In genomic region chr9:13175732-13176131, GRCh38 we compare ENCODE assay signal across 1 cellular context.
A peak's percentile ranks its signal among the peaks of the same experiment; 100 is the strongest.
TF ChIP-seq lines count a peak whose summit lies in the region.

No MANE protein-coding gene starts in this region.

TF ChIP-seq in HepG2, 621 proteins besides CTCF, POLR2A, EP300 and RAD21 (continued from another document and continues in another):
- TF ChIP-seq ZNF644 (CRISPR knock-in tag; IDR thresholded peaks at IDR 0.05; ENCODE audit: low read depth), result no peak
- 0 out of 2 replicates have a peak, but pooled peaks have one; percentile 14 for TF ChIP-seq KDM6A (CRISPR knock-in tag; IDR thresholded peaks at IDR 0.05; ENCODE audit: low read depth)
- no peak for TF ChIP-seq ZNF550 (CRISPR knock-in tag; IDR thresholded peaks at IDR 0.05; ENCODE audit: borderline replicate concordance)
- TF ChIP-seq ZNF678 (CRISPR knock-in tag; IDR thresholded peaks at IDR 0.05), result no peak
- TF ChIP-seq ZNF354B (CRISPR knock-in tag; IDR thresholded peaks at IDR 0.05), result no peak
- TF ChIP-seq PITX1 (CRISPR knock-in tag; IDR thresholded peaks at IDR 0.05), result no peak
- no peak for TF ChIP-seq XBP1 (CRISPR knock-in tag; IDR thresholded peaks at IDR 0.05)
- TF ChIP-seq SOX13 (IDR thresholded peaks at IDR 0.05), result no peak
- 0 out of 4 replicates have a peak, but pooled peaks of 1 of the 2 experiments have one; percentile 24 for TF ChIP-seq SOX13 (CRISPR knock-in tag; conservative IDR thresholded peaks at IDR 0.05 in 1 of 2, IDR thresholded peaks at IDR 0.05 in 1 of 2)
- TF ChIP-seq MTA1 (CRISPR knock-in tag; IDR thresholded peaks at IDR 0.05; ENCODE audit: borderline replicate concordance), result no peak
- no peak for TF ChIP-seq FOXM1 (CRISPR knock-in tag; IDR thresholded peaks at IDR 0.05)
- TF ChIP-seq MAX (IDR thresholded peaks at IDR 0.05), result peak; percentile 40; the same call in 1 of the 2 replicates
- no peak for TF ChIP-seq NAIF1 (CRISPR knock-in tag; IDR thresholded peaks at IDR 0.05; ENCODE audit: borderline replicate concordance)
- TF ChIP-seq HBP1 (CRISPR knock-in tag; IDR thresholded peaks at IDR 0.05; ENCODE audit: low read depth), result no peak
- peak; percentile 77; the same call in 1 of the 2 replicates for TF ChIP-seq HNF4G (IDR thresholded peaks at IDR 0.05; ENCODE audit: borderline replicate concordance, low read depth, low read length)
- no peak for TF ChIP-seq HNF4G (CRISPR knock-in tag; IDR thresholded peaks at IDR 0.05; ENCODE audit: borderline replicate concordance, low read depth)
- no peak for TF ChIP-seq ZXDC (CRISPR knock-in tag; IDR thresholded peaks at IDR 0.05)
- no peak for TF ChIP-seq RFX1 (IDR thresholded peaks at IDR 0.05)
- TF ChIP-seq GATAD2A (CRISPR knock-in tag; IDR thresholded peaks at IDR 0.05), result peak; percentile 58
- no peak for TF ChIP-seq ZNF512 (CRISPR knock-in tag; IDR thresholded peaks at IDR 0.05)
- TF ChIP-seq ZNF576 (CRISPR knock-in tag; IDR thresholded peaks at IDR 0.05), result no peak
- no peak for TF ChIP-seq ZSCAN29 (CRISPR knock-in tag; conservative IDR thresholded peaks at IDR 0.05)
- no peak for TF ChIP-seq ZNF292 (CRISPR knock-in tag; IDR thresholded peaks at IDR 0.05; ENCODE audit: borderline replicate concordance, low read depth)
- TF ChIP-seq CENPX (CRISPR knock-in tag; IDR thresholded peaks at IDR 0.05), result no peak
- peak; percentile 70 for TF ChIP-seq CEBPG (CRISPR knock-in tag; IDR thresholded peaks at IDR 0.05)
- peak; percentile 37; the same call in 1 of the 2 replicates for TF ChIP-seq ZFP91 (CRISPR knock-in tag; IDR thresholded peaks at IDR 0.05; ENCODE audit: borderline replicate concordance)
- no peak for TF ChIP-seq ZNF646 (CRISPR knock-in tag; IDR thresholded peaks at IDR 0.05)
- no peak for TF ChIP-seq ETS1 (CRISPR knock-in tag; IDR thresholded peaks at IDR 0.05)
- no peak for TF ChIP-seq ZKSCAN5 (CRISPR knock-in tag; IDR thresholded peaks at IDR 0.05)
- TF ChIP-seq PAXIP1 (CRISPR knock-in tag; conservative IDR thresholded peaks at IDR 0.05), result peak; percentile 70
- peak; percentile 89 for TF ChIP-seq HNF4A (CRISPR knock-in tag; IDR thresholded peaks at IDR 0.05)
- TF ChIP-seq CBX2 (IDR thresholded peaks at IDR 0.05; ENCODE audit: low read depth, low read length), result no peak
- TF ChIP-seq CBX2 (CRISPR knock-in tag; IDR thresholded peaks at IDR 0.05; ENCODE audit: low read depth), result no peak
- no peak for TF ChIP-seq HINFP (CRISPR knock-in tag; IDR thresholded peaks at IDR 0.05; ENCODE audit: low read depth)
- TF ChIP-seq KMT2A (CRISPR knock-in tag; IDR thresholded peaks at IDR 0.05), result no peak
- TF ChIP-seq HOXA5 (CRISPR knock-in tag; IDR thresholded peaks at IDR 0.05), result no peak
- TF ChIP-seq ZFX (CRISPR knock-in tag; IDR thresholded peaks at IDR 0.05; ENCODE audit: low read depth), result no peak
- peak; percentile 25; the same call in 1 of the 2 replicates for TF ChIP-seq FOXA3 (CRISPR knock-in tag; IDR thresholded peaks at IDR 0.05)
- TF ChIP-seq SAP130 (CRISPR knock-in tag; IDR thresholded peaks at IDR 0.05; ENCODE audit: low read depth), result 0 out of 2 replicates have a peak, but pooled peaks have one; percentile 12
- no peak for TF ChIP-seq ZNF30 (CRISPR knock-in tag; IDR thresholded peaks at IDR 0.05)
- no peak for TF ChIP-seq CC2D1A (CRISPR knock-in tag; IDR thresholded peaks at IDR 0.05)
- TF ChIP-seq ZNF777 (CRISPR knock-in tag; IDR thresholded peaks at IDR 0.05), result no peak
- no peak for TF ChIP-seq SMAD1 (CRISPR knock-in tag; IDR thresholded peaks at IDR 0.05; ENCODE audit: borderline replicate concordance, low read depth)
